Comparison of ENCODE assay signal across 1 cellular context in the genomic region with DNA sequence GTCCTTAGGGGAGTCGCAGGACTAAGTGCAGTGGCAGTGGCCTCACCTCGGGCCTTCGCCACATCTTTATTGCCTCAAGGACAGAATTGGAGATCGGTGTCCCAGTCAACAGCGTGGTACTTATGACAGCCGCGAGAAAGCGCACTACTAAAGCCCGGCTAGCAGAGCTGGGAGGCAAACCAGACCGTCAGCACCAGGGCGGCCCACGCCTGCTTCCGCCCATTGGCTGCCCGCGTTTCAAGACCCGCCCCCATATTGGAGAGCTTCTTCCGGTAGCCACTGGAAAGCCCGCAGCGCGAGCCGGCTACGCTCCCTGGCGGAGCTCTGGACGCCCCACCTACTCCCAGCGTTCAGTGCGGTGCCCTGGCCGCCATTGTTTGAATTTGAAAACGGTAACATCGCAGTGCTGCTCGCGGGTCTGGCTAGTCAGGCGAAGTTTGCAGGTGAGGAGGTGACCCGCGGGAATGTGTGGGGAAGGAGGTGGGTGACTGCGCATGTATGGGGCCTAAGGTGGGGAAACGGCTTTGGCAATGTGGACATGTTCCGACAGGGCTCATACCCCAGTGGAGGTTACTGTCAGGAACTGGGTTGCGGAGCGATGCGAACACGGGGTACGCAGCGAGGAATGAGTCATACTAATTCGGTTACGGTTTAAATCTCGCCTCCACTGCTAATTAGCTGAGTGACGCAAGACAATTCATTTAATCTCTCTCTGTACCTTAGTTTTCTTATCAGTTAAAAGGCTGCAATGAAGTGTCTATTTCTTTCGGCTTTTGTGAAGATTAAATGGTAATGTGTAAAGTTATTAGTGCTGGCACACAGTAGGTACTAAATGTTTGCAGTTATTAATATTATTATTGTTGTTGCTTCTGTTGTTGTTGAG.
TF ChIP-seq lines count a peak whose summit lies in the region.

A gene with protein sequence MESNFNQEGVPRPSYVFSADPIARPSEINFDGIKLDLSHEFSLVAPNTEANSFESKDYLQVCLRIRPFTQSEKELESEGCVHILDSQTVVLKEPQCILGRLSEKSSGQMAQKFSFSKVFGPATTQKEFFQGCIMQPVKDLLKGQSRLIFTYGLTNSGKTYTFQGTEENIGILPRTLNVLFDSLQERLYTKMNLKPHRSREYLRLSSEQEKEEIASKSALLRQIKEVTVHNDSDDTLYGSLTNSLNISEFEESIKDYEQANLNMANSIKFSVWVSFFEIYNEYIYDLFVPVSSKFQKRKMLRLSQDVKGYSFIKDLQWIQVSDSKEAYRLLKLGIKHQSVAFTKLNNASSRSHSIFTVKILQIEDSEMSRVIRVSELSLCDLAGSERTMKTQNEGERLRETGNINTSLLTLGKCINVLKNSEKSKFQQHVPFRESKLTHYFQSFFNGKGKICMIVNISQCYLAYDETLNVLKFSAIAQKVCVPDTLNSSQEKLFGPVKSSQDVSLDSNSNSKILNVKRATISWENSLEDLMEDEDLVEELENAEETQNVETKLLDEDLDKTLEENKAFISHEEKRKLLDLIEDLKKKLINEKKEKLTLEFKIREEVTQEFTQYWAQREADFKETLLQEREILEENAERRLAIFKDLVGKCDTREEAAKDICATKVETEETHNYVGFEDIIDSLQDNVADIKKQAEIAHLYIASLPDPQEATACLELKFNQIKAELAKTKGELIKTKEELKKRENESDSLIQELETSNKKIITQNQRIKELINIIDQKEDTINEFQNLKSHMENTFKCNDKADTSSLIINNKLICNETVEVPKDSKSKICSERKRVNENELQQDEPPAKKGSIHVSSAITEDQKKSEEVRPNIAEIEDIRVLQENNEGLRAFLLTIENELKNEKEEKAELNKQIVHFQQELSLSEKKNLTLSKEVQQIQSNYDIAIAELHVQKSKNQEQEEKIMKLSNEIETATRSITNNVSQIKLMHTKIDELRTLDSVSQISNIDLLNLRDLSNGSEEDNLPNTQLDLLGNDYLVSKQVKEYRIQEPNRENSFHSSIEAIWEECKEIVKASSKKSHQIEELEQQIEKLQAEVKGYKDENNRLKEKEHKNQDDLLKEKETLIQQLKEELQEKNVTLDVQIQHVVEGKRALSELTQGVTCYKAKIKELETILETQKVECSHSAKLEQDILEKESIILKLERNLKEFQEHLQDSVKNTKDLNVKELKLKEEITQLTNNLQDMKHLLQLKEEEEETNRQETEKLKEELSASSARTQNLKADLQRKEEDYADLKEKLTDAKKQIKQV (N-terminal part only) (plus strand): TSS at position 353 of the 883 bp plus-strand sequence. CDS start 3,705 bp downstream, outside the sequence.

TF ChIP-seq in HepG2, 621 proteins besides CTCF, POLR2A, EP300 and RAD21 (continued from another document and continues in another):
- TF ChIP-seq, protein P1, sequence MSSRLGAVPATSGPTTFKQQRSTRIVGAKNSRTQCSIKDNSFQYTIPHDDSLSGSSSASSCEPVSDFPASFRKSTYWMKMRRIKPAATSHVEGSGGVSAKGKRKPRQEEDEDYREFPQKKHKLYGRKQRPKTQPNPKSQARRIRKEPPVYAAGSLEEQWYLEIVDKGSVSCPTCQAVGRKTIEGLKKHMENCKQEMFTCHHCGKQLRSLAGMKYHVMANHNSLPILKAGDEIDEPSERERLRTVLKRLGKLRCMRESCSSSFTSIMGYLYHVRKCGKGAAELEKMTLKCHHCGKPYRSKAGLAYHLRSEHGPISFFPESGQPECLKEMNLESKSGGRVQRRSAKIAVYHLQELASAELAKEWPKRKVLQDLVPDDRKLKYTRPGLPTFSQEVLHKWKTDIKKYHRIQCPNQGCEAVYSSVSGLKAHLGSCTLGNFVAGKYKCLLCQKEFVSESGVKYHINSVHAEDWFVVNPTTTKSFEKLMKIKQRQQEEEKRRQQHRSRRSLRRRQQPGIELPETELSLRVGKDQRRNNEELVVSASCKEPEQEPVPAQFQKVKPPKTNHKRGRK (CRISPR knock-in tag; IDR thresholded peaks at IDR 0.05) = no peak; the same call in 1 of the 2 replicates
- TF ChIP-seq KLF15 (CRISPR knock-in tag; IDR thresholded peaks at IDR 0.05; ENCODE audit: borderline replicate concordance) (peak; percentile 43; the same call in 1 of the 2 replicates), EZH2 (conservative IDR thresholded peaks at IDR 0.05; ENCODE audit: low read depth, low read length) (no peak), FOSL1 (CRISPR knock-in tag; IDR thresholded peaks at IDR 0.05; ENCODE audit: borderline replicate concordance) (no peak; the same call in 1 of the 2 replicates), IKZF1 (IDR thresholded peaks at IDR 0.05) (no peak), SP1 (IDR thresholded peaks at IDR 0.05) (no peak), SP1 (CRISPR knock-in tag; IDR thresholded peaks at IDR 0.05) (peak; percentile 82), MATR3 (CRISPR knock-in tag; IDR thresholded peaks at IDR 0.05) (no peak), NFKBIZ (CRISPR knock-in tag; IDR thresholded peaks at IDR 0.05) (peak; percentile 62), YEATS4 (CRISPR knock-in tag; IDR thresholded peaks at IDR 0.05; ENCODE audit: borderline replicate concordance) (peak; percentile 93), JUNB (CRISPR knock-in tag; IDR thresholded peaks at IDR 0.05; ENCODE audit: borderline replicate concordance) (peak; percentile 92), FLYWCH1 (CRISPR knock-in tag; IDR thresholded peaks at IDR 0.05) (no peak), ZBTB20 (CRISPR knock-in tag; IDR thresholded peaks at IDR 0.05; ENCODE audit: borderline replicate concordance, low read depth) (peak; percentile 91), ZMYM4 (CRISPR knock-in tag; IDR thresholded peaks at IDR 0.05) (peak; percentile 99), DMAP1 (CRISPR knock-in tag; IDR thresholded peaks at IDR 0.05) (peak; percentile 86), RFXAP (CRISPR knock-in tag; IDR thresholded peaks at IDR 0.05; ENCODE audit: borderline replicate concordance) (peak; percentile 76; the same call in 1 of the 2 replicates), SP4 (CRISPR knock-in tag; IDR thresholded peaks at IDR 0.05) (peak; percentile 89; the same call in 1 of the 2 replicates), FIP1L1 (IDR thresholded peaks at IDR 0.05; ENCODE audit: borderline replicate concordance, insufficient read depth, low read depth, low read length) (no peak), JDP2 (CRISPR knock-in tag; IDR thresholded peaks at IDR 0.05; ENCODE audit: borderline replicate concordance) (peak; percentile 81; the same call in 1 of the 2 replicates), TBX3 (IDR thresholded peaks at IDR 0.05; ENCODE audit: borderline replicate concordance) (no peak), FOSL2 (CRISPR knock-in tag; IDR thresholded peaks at IDR 0.05) (peak; percentile 76), NRL (CRISPR knock-in tag; IDR thresholded peaks at IDR 0.05; ENCODE audit: borderline replicate concordance) (peak; percentile 74; the same call in 1 of the 2 replicates), PLSCR1 (CRISPR knock-in tag; IDR thresholded peaks at IDR 0.05; ENCODE audit: borderline replicate concordance) (no peak), ZNF10 (CRISPR knock-in tag; IDR thresholded peaks at IDR 0.05; ENCODE audit: borderline replicate concordance, low read depth) (no peak), KLF16 (CRISPR knock-in tag; IDR thresholded peaks at IDR 0.05) (peak in 1 of 2 experiments; percentile 79; a peak in 1 of 4 replicates), ZNF773 (CRISPR knock-in tag; IDR thresholded peaks at IDR 0.05; ENCODE audit: borderline replicate concordance) (0 out of 2 replicates have a peak, but pooled peaks have one; percentile 48), ELF3 (CRISPR knock-in tag; IDR thresholded peaks at IDR 0.05) (peak; percentile 61; the same call in 1 of the 2 replicates), RXRB (CRISPR knock-in tag; IDR thresholded peaks at IDR 0.05; ENCODE audit: borderline replicate concordance) (peak; percentile 66; the same call in 1 of the 2 replicates), ETV6 (CRISPR knock-in tag; conservative IDR thresholded peaks at IDR 0.05) (0 out of 2 replicates have a peak, but pooled peaks have one; percentile 18), ZBTB10 (CRISPR knock-in tag; IDR thresholded peaks at IDR 0.05; ENCODE audit: borderline replicate concordance) (0 out of 2 replicates have a peak, but pooled peaks have one; percentile 43)
- TF ChIP-seq, protein P2, sequence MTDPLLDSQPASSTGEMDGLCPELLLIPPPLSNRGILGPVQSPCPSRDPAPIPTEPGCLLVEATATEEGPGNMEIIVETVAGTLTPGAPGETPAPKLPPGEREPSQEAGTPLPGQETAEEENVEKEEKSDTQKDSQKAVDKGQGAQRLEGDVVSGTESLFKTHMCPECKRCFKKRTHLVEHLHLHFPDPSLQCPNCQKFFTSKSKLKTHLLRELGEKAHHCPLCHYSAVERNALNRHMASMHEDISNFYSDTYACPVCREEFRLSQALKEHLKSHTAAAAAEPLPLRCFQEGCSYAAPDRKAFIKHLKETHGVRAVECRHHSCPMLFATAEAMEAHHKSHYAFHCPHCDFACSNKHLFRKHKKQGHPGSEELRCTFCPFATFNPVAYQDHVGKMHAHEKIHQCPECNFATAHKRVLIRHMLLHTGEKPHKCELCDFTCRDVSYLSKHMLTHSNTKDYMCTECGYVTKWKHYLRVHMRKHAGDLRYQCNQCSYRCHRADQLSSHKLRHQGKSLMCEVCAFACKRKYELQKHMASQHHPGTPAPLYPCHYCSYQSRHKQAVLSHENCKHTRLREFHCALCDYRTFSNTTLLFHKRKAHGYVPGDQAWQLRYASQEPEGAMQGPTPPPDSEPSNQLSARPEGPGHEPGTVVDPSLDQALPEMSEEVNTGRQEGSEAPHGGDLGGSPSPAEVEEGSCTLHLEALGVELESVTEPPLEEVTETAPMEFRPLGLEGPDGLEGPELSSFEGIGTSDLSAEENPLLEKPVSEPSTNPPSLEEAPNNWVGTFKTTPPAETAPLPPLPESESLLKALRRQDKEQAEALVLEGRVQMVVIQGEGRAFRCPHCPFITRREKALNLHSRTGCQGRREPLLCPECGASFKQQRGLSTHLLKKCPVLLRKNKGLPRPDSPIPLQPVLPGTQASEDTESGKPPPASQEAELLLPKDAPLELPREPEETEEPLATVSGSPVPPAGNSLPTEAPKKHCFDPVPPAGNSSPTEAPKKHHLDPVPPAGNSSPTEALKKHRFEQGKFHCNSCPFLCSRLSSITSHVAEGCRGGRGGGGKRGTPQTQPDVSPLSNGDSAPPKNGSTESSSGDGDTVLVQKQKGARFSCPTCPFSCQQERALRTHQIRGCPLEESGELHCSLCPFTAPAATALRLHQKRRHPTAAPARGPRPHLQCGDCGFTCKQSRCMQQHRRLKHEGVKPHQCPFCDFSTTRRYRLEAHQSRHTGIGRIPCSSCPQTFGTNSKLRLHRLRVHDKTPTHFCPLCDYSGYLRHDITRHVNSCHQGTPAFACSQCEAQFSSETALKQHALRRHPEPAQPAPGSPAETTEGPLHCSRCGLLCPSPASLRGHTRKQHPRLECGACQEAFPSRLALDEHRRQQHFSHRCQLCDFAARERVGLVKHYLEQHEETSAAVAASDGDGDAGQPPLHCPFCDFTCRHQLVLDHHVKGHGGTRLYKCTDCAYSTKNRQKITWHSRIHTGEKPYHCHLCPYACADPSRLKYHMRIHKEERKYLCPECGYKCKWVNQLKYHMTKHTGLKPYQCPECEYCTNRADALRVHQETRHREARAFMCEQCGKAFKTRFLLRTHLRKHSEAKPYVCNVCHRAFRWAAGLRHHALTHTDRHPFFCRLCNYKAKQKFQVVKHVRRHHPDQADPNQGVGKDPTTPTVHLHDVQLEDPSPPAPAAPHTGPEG (CRISPR knock-in tag; IDR thresholded peaks at IDR 0.05) = peak; percentile 81; the same call in 1 of the 2 replicates
- TF ChIP-seq, protein P3, sequence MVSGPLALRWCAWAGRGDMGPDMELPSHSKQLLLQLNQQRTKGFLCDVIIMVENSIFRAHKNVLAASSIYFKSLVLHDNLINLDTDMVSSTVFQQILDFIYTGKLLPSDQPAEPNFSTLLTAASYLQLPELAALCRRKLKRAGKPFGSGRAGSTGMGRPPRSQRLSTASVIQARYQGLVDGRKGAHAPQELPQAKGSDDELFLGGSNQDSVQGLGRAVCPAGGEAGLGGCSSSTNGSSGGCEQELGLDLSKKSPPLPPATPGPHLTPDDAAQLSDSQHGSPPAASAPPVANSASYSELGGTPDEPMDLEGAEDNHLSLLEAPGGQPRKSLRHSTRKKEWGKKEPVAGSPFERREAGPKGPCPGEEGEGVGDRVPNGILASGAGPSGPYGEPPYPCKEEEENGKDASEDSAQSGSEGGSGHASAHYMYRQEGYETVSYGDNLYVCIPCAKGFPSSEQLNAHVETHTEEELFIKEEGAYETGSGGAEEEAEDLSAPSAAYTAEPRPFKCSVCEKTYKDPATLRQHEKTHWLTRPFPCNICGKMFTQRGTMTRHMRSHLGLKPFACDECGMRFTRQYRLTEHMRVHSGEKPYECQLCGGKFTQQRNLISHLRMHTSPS (CRISPR knock-in tag; IDR thresholded peaks at IDR 0.05; ENCODE audit: low read depth) = 0 out of 2 replicates have a peak, but pooled peaks have one; percentile 35
- TF ChIP-seq, protein P4, sequence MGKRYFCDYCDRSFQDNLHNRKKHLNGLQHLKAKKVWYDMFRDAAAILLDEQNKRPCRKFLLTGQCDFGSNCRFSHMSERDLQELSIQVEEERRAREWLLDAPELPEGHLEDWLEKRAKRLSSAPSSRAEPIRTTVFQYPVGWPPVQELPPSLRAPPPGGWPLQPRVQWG (CRISPR knock-in tag; IDR thresholded peaks at IDR 0.05; ENCODE audit: borderline replicate concordance, low read depth) = no peak
- TF ChIP-seq, protein P5, sequence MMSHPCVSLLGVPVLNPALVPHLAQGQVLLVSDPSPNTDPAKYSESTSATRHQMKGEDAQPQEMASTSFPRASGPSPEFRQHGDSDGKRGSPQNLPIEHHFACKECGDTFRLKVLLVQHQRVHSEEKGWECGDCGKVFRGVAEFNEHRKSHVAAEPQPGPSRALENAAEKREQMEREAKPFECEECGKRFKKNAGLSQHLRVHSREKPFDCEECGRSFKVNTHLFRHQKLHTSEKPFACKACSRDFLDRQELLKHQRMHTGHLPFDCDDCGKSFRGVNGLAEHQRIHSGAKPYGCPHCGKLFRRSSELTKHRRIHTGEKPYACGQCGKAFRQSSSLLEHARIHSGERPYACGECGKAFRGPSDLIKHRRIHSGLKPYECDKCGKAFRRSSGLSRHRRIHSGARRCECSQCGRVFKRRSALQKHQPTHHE (CRISPR knock-in tag; IDR thresholded peaks at IDR 0.05; ENCODE audit: borderline replicate concordance) = peak; percentile 83; the same call in 1 of the 2 replicates
